ENCODE assay signal across 12 cellular contexts in the genomic region with DNA sequence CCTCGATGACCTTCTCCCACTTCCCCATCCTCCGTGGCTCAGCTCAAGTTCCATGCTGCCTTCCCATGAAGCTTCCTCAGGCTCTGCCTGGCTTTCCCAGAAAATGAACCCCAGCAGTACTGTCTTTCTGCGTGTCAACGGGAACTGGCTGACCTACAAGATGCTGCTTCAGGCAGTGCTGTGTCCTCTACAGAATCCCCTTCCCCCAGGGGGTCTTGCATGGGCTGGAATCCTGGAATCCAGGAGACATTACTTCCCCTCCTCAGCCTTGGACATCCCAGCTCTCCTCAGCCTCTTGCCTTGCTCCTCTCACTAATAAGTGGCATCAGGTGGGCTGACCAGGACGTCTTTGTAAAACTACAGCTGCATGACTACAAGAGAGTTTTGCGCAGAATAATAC. TPM values are rescaled to one million over a fixed set of nuclear protein-coding genes. Genes with fewer than 3 reads are reported as not detected.
A peak's percentile ranks its signal among the peaks of the same experiment; 100 is the strongest.
DNase-seq lines count a peak whose midpoint lies in the region; ATAC-seq, FAIRE-seq and TF ChIP-seq lines count a peak whose summit lies in the region.
"Had no signal": no experiment of that assay in that cellular context is flagged by ENCODE, and none has a peak within 500 bp of the region (broad histone marks: within the 10 kb centered on the region; RNA-seq: fewer than 3 reads in every experiment).

No MANE protein-coding gene starts in this region.

- H3K27ac ChIP-seq in A549: peak overlapping the region; percentile 76 to 80
- H3K27ac ChIP-seq in HL-60 (replicated peaks): peak overlapping the region; percentile 28; the same call in 1 of the 2 replicates
- peak overlapping the region; percentile 27 to 48 for H3K27ac ChIP-seq in breast epithelium
- H3K27ac ChIP-seq: ascending aorta had no signal

- no peak for TF ChIP-seq POLR2A in A549 (IDR thresholded peaks at IDR 0.05; ENCODE audit: low read length)
- TF ChIP-seq POLR2A in breast epithelium (IDR thresholded peaks at IDR 0.05): no peak

- no peaks in the 10 kb centered on the region for H3K9me3 Mint-ChIP-seq in natural killer cell

- TF ChIP-seq CTCF in A549 (IDR thresholded peaks at IDR 0.05) (no peak), HL-60 (IDR thresholded peaks at IDR 0.05; ENCODE audit: insufficient read depth, low read length) (no peak), breast epithelium (IDR thresholded peaks at IDR 0.05) (no peak), natural killer cell (IDR thresholded peaks at IDR 0.05) (no peak)

- H3K36me3 ChIP-seq in breast epithelium: no peaks in the 10 kb centered on the region
- H3K36me3 ChIP-seq: ascending aorta had no signal

- H3K27ac Mint-ChIP-seq in natural killer cell: peak overlapping the region; percentile 88 to 93

- H3K9me3 ChIP-seq in A549 (no peaks in the 10 kb centered on the region), breast epithelium (no peaks in the 10 kb centered on the region)
- H3K9me3 ChIP-seq: ascending aorta had no signal

- 56% methylated on average over 6 of the region's 6 CpGs for WGBS in A549 (ENCODE audit: missing lambda C conversion rate)

- no peaks in the 10 kb centered on the region for H3K36me3 Mint-ChIP-seq in natural killer cell

- ATAC-seq in A549 (peak in 1 of 2 experiments; percentile 16; a peak in 3 of 6 replicates), natural killer cell (no peak), GM21723 (IDR thresholded peaks at IDR 0.05; ENCODE audit: unreplicated experiment) (no peak)

- peaks cover 82 to 86% of the 10 kb centered on the region in 2 donors for H3K4me1 Mint-ChIP-seq in natural killer cell

- TF ChIP-seq RAD21 in A549 (conservative IDR thresholded peaks at IDR 0.05 in 1 of 2, IDR thresholded peaks at IDR 0.05 in 1 of 2): no peak

- POLR2A ChIA-PET in A549 (lab: Yijun Ruan, JAX): no interaction called here

- H3K4me3 ChIP-seq in A549: peak overlapping the region; percentile 21; the same call in 1 of the 3 replicates
- H3K4me3 ChIP-seq in HL-60 (replicated peaks; ENCODE audit: insufficient read depth, low read length): no peak overlapping the region
- H3K4me3 ChIP-seq in breast epithelium: no peak overlapping the region

- intact Hi-C loops in breast epithelium (cut with DNase I; ENCODE audit: low total_unique reads): no loop called here
- intact Hi-C loops in natural killer cell (cut with micrococcal nuclease): no loop called here

- H3K4me1 ChIP-seq in A549: peaks cover 72% of the 10 kb centered on the region
- peaks cover 8 to 28% of the 10 kb centered on the region in 2 donors for H3K4me1 ChIP-seq in breast epithelium

- CTCF ChIA-PET in A549 (lab: Yijun Ruan, JAX): interaction anchor here (0.8 kb wide), 1 partner anchor 47 kb away, joined by 4 read pairs; no protein-coding TSS in a partner anchor

- H3K4me3 Mint-ChIP-seq in natural killer cell: peak overlapping the region; percentile 85

- FAIRE-seq in A549 (lab: Jason Lieb, UNC): no peak
- FAIRE-seq: H54 had no signal

- no peaks in the 10 kb centered on the region for H3K27me3 ChIP-seq in HL-60 (ENCODE audit: insufficient read depth, poor library complexity, severe bottlenecking)
- H3K27me3 ChIP-seq in breast epithelium: no peaks in the 10 kb centered on the region
- H3K27me3 ChIP-seq: ascending aorta had no signal

- H3K27me3 Mint-ChIP-seq in natural killer cell (ENCODE audit: low read depth in 2 of 2): no peaks in the 10 kb centered on the region

- peak overlapping the region; percentile 81 for H3K4me2 ChIP-seq in A549

- DNase-seq in A549 (ENCODE audit: low read depth in 1 of 2, low spot score in 1 of 2): no peak
- no peak for DNase-seq in HL-60 (ENCODE audit: low read depth in 1 of 2, low spot score in 1 of 2)
- DNase-seq in breast epithelium (ENCODE audit: low spot score in 2 of 2): no peak
- DNase-seq in natural killer cell: no peak
- no peak for DNase-seq in CD1c-positive myeloid dendritic cell (ENCODE audit: extremely low spot score)
- DNase-seq in NCI-H2029 (lab: John Stamatoyannopoulos, UW): no peak
- DNase-seq in activated gamma-delta T cell (lab: John Stamatoyannopoulos, UW): no peak
- DNase-seq: NCI-H1092 treated with DMSO at 0.1 percent for 48 hours; stimulated activated naive CD4-positive, alpha-beta T cell had no signal

- no peak for TF ChIP-seq EP300 in A549 (IDR thresholded peaks at IDR 0.05)

TF ChIP-seq in A549, 52 proteins besides CTCF, POLR2A, EP300 and RAD21 (continues in another document):
- TF ChIP-seq HEYL (CRISPR knock-in tag; IDR thresholded peaks at IDR 0.05) (no peak), ZSCAN20 (CRISPR knock-in tag; IDR thresholded peaks at IDR 0.05) (no peak), ATOH8 (CRISPR knock-in tag; IDR thresholded peaks at IDR 0.05; ENCODE audit: low read depth) (no peak), SREBF2 (IDR thresholded peaks at IDR 0.05) (no peak), HMGXB4 (CRISPR knock-in tag; IDR thresholded peaks at IDR 0.05; ENCODE audit: borderline replicate concordance) (no peak), MAX (IDR thresholded peaks at IDR 0.05) (no peak), FOSL2 (IDR thresholded peaks at IDR 0.05) (no peak), FOSL2 (CRISPR knock-in tag; IDR thresholded peaks at IDR 0.05) (no peak), CBX2 (IDR thresholded peaks at IDR 0.05; ENCODE audit: borderline replicate concordance, low read depth) (no peak), CHD4 (IDR thresholded peaks at IDR 0.05; ENCODE audit: borderline replicate concordance) (no peak), JUN (IDR thresholded peaks at IDR 0.05) (no peak)
- TF ChIP-seq, protein P1, sequence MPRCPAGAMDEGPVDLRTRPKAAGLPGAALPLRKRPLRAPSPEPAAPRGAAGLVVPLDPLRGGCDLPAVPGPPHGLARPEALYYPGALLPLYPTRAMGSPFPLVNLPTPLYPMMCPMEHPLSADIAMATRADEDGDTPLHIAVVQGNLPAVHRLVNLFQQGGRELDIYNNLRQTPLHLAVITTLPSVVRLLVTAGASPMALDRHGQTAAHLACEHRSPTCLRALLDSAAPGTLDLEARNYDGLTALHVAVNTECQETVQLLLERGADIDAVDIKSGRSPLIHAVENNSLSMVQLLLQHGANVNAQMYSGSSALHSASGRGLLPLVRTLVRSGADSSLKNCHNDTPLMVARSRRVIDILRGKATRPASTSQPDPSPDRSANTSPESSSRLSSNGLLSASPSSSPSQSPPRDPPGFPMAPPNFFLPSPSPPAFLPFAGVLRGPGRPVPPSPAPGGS (IDR thresholded peaks at IDR 0.05): no peak
- TF ChIP-seq, protein P2, sequence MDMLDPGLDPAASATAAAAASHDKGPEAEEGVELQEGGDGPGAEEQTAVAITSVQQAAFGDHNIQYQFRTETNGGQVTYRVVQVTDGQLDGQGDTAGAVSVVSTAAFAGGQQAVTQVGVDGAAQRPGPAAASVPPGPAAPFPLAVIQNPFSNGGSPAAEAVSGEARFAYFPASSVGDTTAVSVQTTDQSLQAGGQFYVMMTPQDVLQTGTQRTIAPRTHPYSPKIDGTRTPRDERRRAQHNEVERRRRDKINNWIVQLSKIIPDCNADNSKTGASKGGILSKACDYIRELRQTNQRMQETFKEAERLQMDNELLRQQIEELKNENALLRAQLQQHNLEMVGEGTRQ (IDR thresholded peaks at IDR 0.05): no peak

RNA-seq across cellular contexts. Expression of gene CCDC12, which starts 5.4 kb away (rescaled TPM):
- polyA plus RNA-seq in A549 (2011; rRNA removed) (21.7 and 34.8 TPM in 2 replicates), A549 (2017; fragmentation: RNase III; extraction: RNeasy Plus Mini Kit Qiagen cat#74134 plus additional on column Dnase treatment) (74.2 to 81.0 TPM (median 79.2 TPM) in 3 replicates)
- 53.8 and 83.7 TPM in 2 replicates for polyA plus RNA-seq in A549 (2012; cell fraction: cytosol; rRNA removed)
- polyA plus RNA-seq in A549 (2012; cell fraction: nucleus; rRNA removed): 44.0 and 54.7 TPM in 2 replicates
- 30.5 and 33.9 TPM in 2 replicates for polyA minus RNA-seq in A549 (2011; rRNA and poly(A)+ RNA removed)
- total RNA-seq in breast epithelium (10 to 100 TPM; 27.0 to 50.2 (median 43.9) TPM), natural killer cell (100 to 1,000 TPM; 104 to 114 (median 111) TPM)

RNA-seq across cellular contexts. Expression of gene NBEAL2, which starts 8.3 kb away (rescaled TPM):
- 9.6 and 13.3 TPM in 2 replicates for polyA plus RNA-seq in A549 (2011; rRNA removed)
- 45.5 and 60.4 TPM in 2 replicates for polyA plus RNA-seq in A549 (2012; cell fraction: cytosol; rRNA removed)
- polyA plus RNA-seq in A549 (2012; cell fraction: nucleus; rRNA removed): 409 and 469 TPM in 2 replicates
- polyA plus RNA-seq in A549 (2017; fragmentation: RNase III; extraction: RNeasy Plus Mini Kit Qiagen cat#74134 plus additional on column Dnase treatment): 43.4 to 54.0 TPM (median 47.3 TPM) in 3 replicates
- 14.9 and 24.5 TPM in 2 replicates for polyA minus RNA-seq in A549 (2011; rRNA and poly(A)+ RNA removed)
- total RNA-seq in breast epithelium: 10 to 100 TPM; 16.8 to 58.3 (median 54.4) TPM
- 100 to 1,000 TPM; 453 to 536 (median 532) TPM for total RNA-seq in natural killer cell

Comparison
In these comparisons a context has a peak if more than half of its experiments do, and no peak if none do; other contexts are left out.
1. H3K27ac ChIP-seq: peak in every context shown above with its lines; median percentile 78 in A549; 38 in breast epithelium; 28 in HL-60.
2. RNA of gene NBEAL2, which starts 8.3 kb away (total RNA-seq): 453 to 536 TPM in natural killer cell; 16.8 to 58.3 TPM in breast epithelium; every median in the first group is over 4 times any median in the second.